ENCODE assay signal across 8 cellular contexts in the genomic region with DNA sequence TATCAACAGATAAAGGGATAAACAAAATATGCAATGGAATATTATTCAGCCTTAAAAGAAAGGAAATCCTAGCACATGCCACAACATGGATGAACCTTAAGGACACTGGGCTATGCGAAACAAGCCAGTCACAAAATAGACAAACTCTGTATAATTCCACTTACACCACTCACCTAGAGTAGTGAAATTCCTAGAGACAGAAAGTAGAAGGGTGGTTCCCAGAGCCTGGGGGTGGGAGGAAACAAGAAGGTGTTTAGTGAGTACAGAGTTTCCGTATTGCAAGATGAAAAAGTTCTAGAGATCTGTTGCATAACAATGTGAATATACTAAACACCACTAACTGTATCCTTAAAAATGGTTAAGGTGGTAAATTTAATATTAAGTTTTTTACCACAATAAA.
"Had no signal": no experiment of that assay in that cellular context is flagged by ENCODE, and none has a peak within 500 bp of the region (broad histone marks: within the 10 kb centered on the region; RNA-seq: fewer than 3 reads in every experiment).

No MANE protein-coding gene starts in this region.

- H3K27me3 ChIP-seq: heart left ventricle, ovary had no signal

- H3K4me3 ChIP-seq: heart left ventricle, ovary had no signal

- ATAC-seq: heart left ventricle had no signal

- H3K27ac ChIP-seq: ovary had no signal

- DNase-seq: activated CD4-positive, CD25-positive, alpha-beta regulatory T cell treated with anti-CD3 and anti-CD28 coated beads, Interleukin-2, amount 50 U/mL, for 72 hours; activated CD8-positive, alpha-beta memory T cell treated with anti-CD3 and anti-CD28 coated beads for 24 hours; activated effector memory CD4-positive, alpha-beta T cell treated with Interleukin-2 at 50 U/mL for 16 hours; foreskin melanocyte; heart left ventricle; mesenchymal stem cell; nephron progenitor cell; ovary had no signal

- H3K36me3 ChIP-seq: ovary had no signal

- H3K9me3 ChIP-seq: heart left ventricle, ovary had no signal
